Comparison of ENCODE assay signal across 16 cellular contexts in genomic region chr2:212076456-212076855, GRCh38.
"Had no signal": no experiment of that assay in that cellular context is flagged by ENCODE, and none has a peak within 500 bp of the region (broad histone marks: within the 10 kb centered on the region; RNA-seq: fewer than 3 reads in every experiment).

No MANE protein-coding gene starts in this region.

- H3K27me3 ChIP-seq: body of pancreas, gastroesophageal sphincter, hepatocyte, neutrophil, vagina had no signal

- H3K4me2 ChIP-seq: hepatocyte, smooth muscle cell had no signal

- DNase-seq: activated effector memory CD4-positive, alpha-beta T cell treated with Interleukin-2 at 50 U/mL for 16 hours; amniotic stem cell; body of pancreas; central memory CD4-positive, alpha-beta T cell; cortex of kidney; effector CD8-positive, alpha-beta T cell; left ventricle myocardium superior; right cardiac atrium had no signal

- H2AFZ ChIP-seq: hepatocyte had no signal

- H3K36me3 Mint-ChIP-seq: activated naive CD4-positive, alpha-beta T cell treated with anti-CD3 and anti-CD28 coated beads, Interleukin-2, amount 50 U/mL, for 72 hours; mesothelial cell of epicardium had no signal

- H3K27ac ChIP-seq: body of pancreas, gastroesophageal sphincter, hepatocyte, neutrophil, vagina had no signal

- H3K4me1 ChIP-seq: body of pancreas, gastroesophageal sphincter, vagina had no signal

- H3K4me3 ChIP-seq: body of pancreas, gastroesophageal sphincter, hepatocyte, smooth muscle cell, vagina had no signal

- H3K27me3 Mint-ChIP-seq: progenitor cell of endocrine pancreas had no signal

- H3K36me3 ChIP-seq: gastroesophageal sphincter, neutrophil, vagina had no signal

- H3K79me2 ChIP-seq: hepatocyte had no signal

- H3K27ac Mint-ChIP-seq: activated naive CD4-positive, alpha-beta T cell treated with anti-CD3 and anti-CD28 coated beads, Interleukin-2, amount 50 U/mL, for 72 hours; mesothelial cell of epicardium; progenitor cell of endocrine pancreas had no signal

- ATAC-seq: activated naive CD4-positive, alpha-beta T cell treated with anti-CD3 and anti-CD28 coated beads, Interleukin-2, amount 50 U/mL, for 72 hours; body of pancreas; gastroesophageal sphincter; left ventricle myocardium superior; right cardiac atrium had no signal

- H3K9me3 ChIP-seq: body of pancreas, gastroesophageal sphincter, neutrophil, vagina had no signal

- H3K9me3 Mint-ChIP-seq: mesothelial cell of epicardium had no signal

- H3K4me1 Mint-ChIP-seq: mesothelial cell of epicardium had no signal

- H3K4me3 Mint-ChIP-seq: mesothelial cell of epicardium had no signal
